Comparison of ENCODE assay signal across 8 cellular contexts in genomic region chr1:226064168-226064815, GRCh38. TPM values are rescaled to one million over a fixed set of nuclear protein-coding genes. Genes with fewer than 3 reads are reported as not detected.
DNase-seq lines count a peak whose midpoint lies in the region; ATAC-seq and TF ChIP-seq lines count a peak whose summit lies in the region.

No MANE protein-coding gene starts in this region.

- TF ChIP-seq POLR2A in prostate gland (IDR thresholded peaks at IDR 0.05): peak; percentile 58

- H3K9me3 ChIP-seq in prostate gland: no peaks in the 10 kb centered on the region

- under 1% methylated on average over 13 of the region's 13 CpGs for WGBS in prostate gland

- intact Hi-C loops in activated CD4-positive, alpha-beta T cell treated with anti-CD3 and anti-CD28 coated beads, Interleukin-2, amount 10 ng/mL, durations not matched to agents 24 days and 14 days (cut with micrococcal nuclease): loop anchor here (1.0 to 2.0 kb wide), 3 partner anchors 19 to 57 kb away; no protein-coding TSS in a partner anchor
- intact Hi-C loops in prostate gland (cut with DNase I): loop anchor here (2.0 to 10.0 kb wide), 3 partner anchors 57 to 639 kb away; partner anchors contain the start of genes LBR and SDE2

- H3K27ac Mint-ChIP-seq in activated CD4-positive, alpha-beta T cell treated with anti-CD3 and anti-CD28 coated beads, Interleukin-2, amount 10 ng/mL, durations not matched to agents 24 days and 14 days: peak overlapping the region; percentile 99

- H3K36me3 ChIP-seq in prostate gland: no peaks in the 10 kb centered on the region

- ATAC-seq in GM21390 (IDR thresholded peaks at IDR 0.05; ENCODE audit: unreplicated experiment): no peak

- H3K9me3 Mint-ChIP-seq in activated CD4-positive, alpha-beta T cell treated with anti-CD3 and anti-CD28 coated beads, Interleukin-2, amount 10 ng/mL, durations not matched to agents 24 days and 14 days: no peaks in the 10 kb centered on the region

- no peaks in the 10 kb centered on the region for H3K27me3 Mint-ChIP-seq in activated CD4-positive, alpha-beta T cell treated with anti-CD3 and anti-CD28 coated beads, Interleukin-2, amount 10 ng/mL, durations not matched to agents 24 days and 14 days

- peak; percentile 51 for TF ChIP-seq CTCF in fibroblast of pulmonary artery (IDR thresholded peaks at IDR 0.05; ENCODE audit: low read length, missing control alignments)
- peak; percentile 68 to 91 (median 84) for TF ChIP-seq CTCF in prostate gland (IDR thresholded peaks at IDR 0.05)

- peak overlapping the region; percentile 99 for H3K4me3 Mint-ChIP-seq in activated CD4-positive, alpha-beta T cell treated with anti-CD3 and anti-CD28 coated beads, Interleukin-2, amount 10 ng/mL, durations not matched to agents 24 days and 14 days

- peaks cover 48% of the 10 kb centered on the region for H3K36me3 Mint-ChIP-seq in activated CD4-positive, alpha-beta T cell treated with anti-CD3 and anti-CD28 coated beads, Interleukin-2, amount 10 ng/mL, durations not matched to agents 24 days and 14 days (ENCODE audit: low read depth)

- no peaks in the 10 kb centered on the region for H3K27me3 ChIP-seq in prostate gland (replicated peaks; ENCODE audit: insufficient read depth)

- peak overlapping the region; percentile 99 to 100 for H3K27ac ChIP-seq in prostate gland

- peak; percentile 61 for DNase-seq in NCI-H1092 treated with DMSO at 0.1 percent for 48 hours (lab: John Stamatoyannopoulos, UW)
- DNase-seq in NCI-H1092 (lab: John Stamatoyannopoulos, UW): no peak
- peak; percentile 39 to 65 for DNase-seq in Kasumi-1 (lab: John Stamatoyannopoulos, UW)
- DNase-seq in activated CD4-positive, alpha-beta T cell treated with anti-CD3 and anti-CD28 coated beads, Interleukin-2, amount 10 ng/mL, durations not matched to agents 24 days and 14 days: peak; percentile 77
- DNase-seq in fibroblast of pulmonary artery (ENCODE audit: low read depth): peak; percentile 33
- no peak for DNase-seq in prostate gland (ENCODE audit: low spot score)
- no peak for DNase-seq in occipital lobe (lab: John Stamatoyannopoulos, UW)

- peaks cover 39% of the 10 kb centered on the region for H3K4me1 Mint-ChIP-seq in activated CD4-positive, alpha-beta T cell treated with anti-CD3 and anti-CD28 coated beads, Interleukin-2, amount 10 ng/mL, durations not matched to agents 24 days and 14 days

- H3K4me3 ChIP-seq in fibroblast of pulmonary artery (replicated peaks; ENCODE audit: low read depth, low read length) (peak overlapping the region; percentile 98), prostate gland (peak overlapping the region; percentile 84 to 90)

- H3K4me1 ChIP-seq in prostate gland (replicated peaks): peaks cover 4% of the 10 kb centered on the region

RNA-seq across cellular contexts. Expression of gene H3-3A, which starts 1.8 kb away (rescaled TPM):
- total RNA-seq in activated CD4-positive, alpha-beta T cell treated with anti-CD3 and anti-CD28 coated beads, Interleukin-2, amount 10 ng/mL, durations not matched to agents 24 days and 14 days: 390 and 391 TPM in 2 replicates
- 100 to 1,000 TPM; 400 to 481 TPM for total RNA-seq in prostate gland
- total RNA-seq in occipital lobe: 371 TPM

Comparison
In these comparisons a context has a peak if more than half of its experiments do, and no peak if none do; other contexts are left out.
1. DNase-seq: peak in NCI-H1092 treated with DMSO at 0.1 percent for 48 hours (single experiment), Kasumi-1 (2 of 2), activated CD4-positive, alpha-beta T cell treated with anti-CD3 and anti-CD28 coated beads, Interleukin-2, amount 10 ng/mL, durations not matched to agents 24 days and 14 days (single experiment) and fibroblast of pulmonary artery (single experiment); none in NCI-H1092 (single experiment), prostate gland (single experiment) and occipital lobe (single experiment).